9 cellular contexts compared by ENCODE assay signal in genomic region chr7:92588561-92588960, GRCh38. TPM values are rescaled to one million over a fixed set of nuclear protein-coding genes. Genes with fewer than 3 reads are reported as not detected.
A peak's percentile ranks its signal among the peaks of the same experiment; 100 is the strongest.
DNase-seq lines count a peak whose midpoint lies in the region; ATAC-seq, FAIRE-seq and TF ChIP-seq lines count a peak whose summit lies in the region.
"Had no signal": no experiment of that assay in that cellular context is flagged by ENCODE, and none has a peak within 500 bp of the region (broad histone marks: within the 10 kb centered on the region; RNA-seq: fewer than 3 reads in every experiment).

No MANE protein-coding gene starts in this region.

- H3K27ac ChIP-seq in ACC112 (ENCODE audit: low read depth, low read length) (no peak overlapping the region), HUES6 (ENCODE audit: low read depth, low read length) (no peak overlapping the region), neuronal stem cell (replicated peaks; ENCODE audit: low read length) (no peak overlapping the region)

- H3K36me3 Mint-ChIP-seq in activated T-helper 17 cell treated with anti-CD3 and anti-CD28 coated beads, Interleukin-2, amount 50 U/mL, for 72 hours (ENCODE audit: low read depth) = peaks cover 52% of the 10 kb centered on the region
- no peaks in the 10 kb centered on the region for H3K36me3 Mint-ChIP-seq in immature natural killer cell

- H3K4ac ChIP-seq in neuronal stem cell (ENCODE audit: low read length) = no peak overlapping the region

- DNase-seq in immature natural killer cell (no peak), mucosa of descending colon (no peak), frontal cortex (ENCODE audit: low spot score in 2 of 2) (no peak), neuronal stem cell (ENCODE audit: low spot score) (no peak)
- DNase-seq: RPMI8226 had no signal

- H3K9me3 ChIP-seq in HUES6 (ENCODE audit: control insufficient read depth, insufficient read depth, low read depth, low read length) = peaks cover 3% of the 10 kb centered on the region; the same call in 1 of the 2 replicates
- no peaks in the 10 kb centered on the region for H3K9me3 ChIP-seq in mucosa of descending colon
- peaks cover 0 to 2% of the 10 kb centered on the region in 2 donors for H3K9me3 ChIP-seq in neuronal stem cell (replicated peaks in 1 of 2; ENCODE audit: control insufficient read depth in 2 of 2, insufficient read depth in 1 of 2, low read depth in 1 of 2, low read length in 2 of 2)

- H4K8ac ChIP-seq in neuronal stem cell (ENCODE audit: low read depth, low read length) = no peak overlapping the region

- H2AFZ ChIP-seq in ACC112 (ENCODE audit: low read length, unreplicated experiment) = no peak overlapping the region
- H2AFZ ChIP-seq in neuronal stem cell (ENCODE audit: low read length) = no peak overlapping the region

- H2BK12ac ChIP-seq in neuronal stem cell (ENCODE audit: low read length) = no peak overlapping the region

- no peaks in the 10 kb centered on the region for H3K27me3 ChIP-seq in ACC112 (ENCODE audit: insufficient read depth, low read length)
- H3K27me3 ChIP-seq in HUES6 (ENCODE audit: control insufficient read depth, insufficient read depth, low read length) = peaks cover 21% of the 10 kb centered on the region
- H3K27me3 ChIP-seq in neuronal stem cell (ENCODE audit: control insufficient read depth in 3 of 3, insufficient read depth in 3 of 3, low read depth in 1 of 3, low read length in 3 of 3) = peaks cover 0 to 19% (median 5%) of the 10 kb centered on the region in 3 experiments

- H3K23ac ChIP-seq in neuronal stem cell (ENCODE audit: low read depth, low read length, poor library complexity) = no peak overlapping the region

- H3K27ac Mint-ChIP-seq in activated T-helper 17 cell treated with anti-CD3 and anti-CD28 coated beads, Interleukin-2, amount 50 U/mL, for 72 hours = peak overlapping the region; percentile 95
- peak overlapping the region; percentile 26 to 91 (median 84) for H3K27ac Mint-ChIP-seq in immature natural killer cell

- peaks cover 60% of the 10 kb centered on the region for H3K79me2 ChIP-seq in ACC112 (ENCODE audit: control insufficient read depth, insufficient read depth, low read length, unreplicated experiment)

- FAIRE-seq in frontal cortex (lab: Jason Lieb, UNC) = no peak

- intact Hi-C loops in mucosa of descending colon (cut with DNase I, micrococcal nuclease) = no loop called here

- no peak overlapping the region for H3K4me2 ChIP-seq in neuronal stem cell (ENCODE audit: insufficient read depth, low read length, poor library complexity, severe bottlenecking)

- no peak overlapping the region for H2AK5ac ChIP-seq in neuronal stem cell (ENCODE audit: low read depth, low read length)

- H3K4me1 ChIP-seq in ACC112 (ENCODE audit: control insufficient read depth, insufficient read depth, low read length, unreplicated experiment) = peaks cover 29% of the 10 kb centered on the region
- H3K4me1 ChIP-seq in HUES6 (ENCODE audit: control insufficient read depth, insufficient read depth, low read length) = peaks cover 5% of the 10 kb centered on the region
- peaks cover 20% of the 10 kb centered on the region for H3K4me1 ChIP-seq in mucosa of descending colon (ENCODE audit: low read depth)
- H3K4me1 ChIP-seq in neuronal stem cell (ENCODE audit: control insufficient read depth in 2 of 2, insufficient read depth in 1 of 2, low read depth in 1 of 2, low read length in 2 of 2) = peaks cover 2 to 4% of the 10 kb centered on the region in 2 donors

- peak overlapping the region; percentile 98 for H3K9ac ChIP-seq in HUES6 (ENCODE audit: low read length)
- H3K9ac ChIP-seq in neuronal stem cell (ENCODE audit: low read depth, low read length, poor library complexity) = no peak overlapping the region

- no peak overlapping the region for H4K91ac ChIP-seq in neuronal stem cell (ENCODE audit: low read depth, low read length, poor library complexity)

- H3K18ac ChIP-seq in neuronal stem cell (ENCODE audit: low read length) = no peak overlapping the region

- peaks cover 10% of the 10 kb centered on the region; the same call in 1 of the 2 replicates for H3K36me3 ChIP-seq in ACC112 (ENCODE audit: insufficient read depth, low read length)
- peaks cover 11% of the 10 kb centered on the region; the same call in 1 of the 2 replicates for H3K36me3 ChIP-seq in HUES6 (ENCODE audit: control insufficient read depth, insufficient read depth, low read length)
- no peaks in the 10 kb centered on the region for H3K36me3 ChIP-seq in mucosa of descending colon (ENCODE audit: low read depth)
- peaks cover 0 to 20% of the 10 kb centered on the region in 2 donors for H3K36me3 ChIP-seq in neuronal stem cell (replicated peaks in 1 of 2; ENCODE audit: control insufficient read depth in 2 of 2, insufficient read depth in 2 of 2, low read length in 2 of 2)

- peak overlapping the region; percentile 93 for H3K4me3 Mint-ChIP-seq in activated T-helper 17 cell treated with anti-CD3 and anti-CD28 coated beads, Interleukin-2, amount 50 U/mL, for 72 hours
- peak overlapping the region; percentile 89 to 99 (median 97) for H3K4me3 Mint-ChIP-seq in immature natural killer cell

- no peak overlapping the region for H2BK15ac ChIP-seq in neuronal stem cell (ENCODE audit: low read length)

- no peak for TF ChIP-seq CTCF in mucosa of descending colon (IDR thresholded peaks at IDR 0.05)

- H3K4me3 ChIP-seq in ACC112 (ENCODE audit: low read depth, low read length) (peak overlapping the region; percentile 98), HUES6 (ENCODE audit: low read depth, low read length) (peak overlapping the region; percentile 85), mucosa of descending colon (no peak overlapping the region), neuronal stem cell (ENCODE audit: low read length in 2 of 2) (peak overlapping the region in 1 of 2 donors; percentile 76)

- peaks cover 3% of the 10 kb centered on the region for H3K79me1 ChIP-seq in neuronal stem cell (ENCODE audit: low read depth, low read length)

- H3K14ac ChIP-seq in neuronal stem cell (ENCODE audit: low read length) = no peak overlapping the region

- peaks cover 5% of the 10 kb centered on the region for H3K9me3 Mint-ChIP-seq in activated T-helper 17 cell treated with anti-CD3 and anti-CD28 coated beads, Interleukin-2, amount 50 U/mL, for 72 hours
- no peaks in the 10 kb centered on the region for H3K9me3 Mint-ChIP-seq in immature natural killer cell

- H2BK120ac ChIP-seq in neuronal stem cell (ENCODE audit: low read depth, low read length) = no peak overlapping the region

- H2BK5ac ChIP-seq in neuronal stem cell (ENCODE audit: low read length) = no peak overlapping the region

- H3K27me3 Mint-ChIP-seq in activated T-helper 17 cell treated with anti-CD3 and anti-CD28 coated beads, Interleukin-2, amount 50 U/mL, for 72 hours = no peaks in the 10 kb centered on the region
- peaks cover 3 to 16% (median 9%) of the 10 kb centered on the region in 3 donors for H3K27me3 Mint-ChIP-seq in immature natural killer cell (ENCODE audit: low read depth in 3 of 3)

- no CpG with 5 or more reads among the region's 9 CpGs for whole genome bisulfite sequencing in neuronal stem cell (ENCODE audit: extremely low coverage in 2 of 2, insufficient read length in 2 of 2, insufficient replicate concordance in 1 of 2), 2 donors

- ATAC-seq in activated T-helper 17 cell treated with anti-CD3 and anti-CD28 coated beads, Interleukin-2, amount 50 U/mL, for 72 hours (replicated peaks) = no peak
- ATAC-seq in GM18502 (IDR thresholded peaks at IDR 0.05; ENCODE audit: poor library complexity, unreplicated experiment) (no peak), mucosa of descending colon (no peak)

- H3K4me1 Mint-ChIP-seq in activated T-helper 17 cell treated with anti-CD3 and anti-CD28 coated beads, Interleukin-2, amount 50 U/mL, for 72 hours = peaks cover 31% of the 10 kb centered on the region
- peaks cover 53 to 56% of the 10 kb centered on the region in 2 donors for H3K4me1 Mint-ChIP-seq in immature natural killer cell

RNA-seq across cellular contexts. Expression of gene FAM133B, which starts 1.6 kb away (rescaled TPM):
- 10 to 100 TPM; 27.9 to 31.4 TPM for total RNA-seq in activated T-helper 17 cell treated with anti-CD3 and anti-CD28 coated beads, Interleukin-2, amount 50 U/mL, for 72 hours
- polyA plus RNA-seq in immature natural killer cell = 10 to 100 TPM in 2 of 3 donors, 1 to 10 TPM in 1; 7.4 to 20.5 (median 19.4) TPM
- total RNA-seq in mucosa of descending colon = 10 to 100 TPM; 17.3 to 25.7 (median 21.9) TPM
- 20.8 TPM for total RNA-seq in frontal cortex
- polyA plus RNA-seq in neuronal stem cell (2013, experiment 1 of 2) = 91.8 TPM
- 97.5 TPM for polyA plus RNA-seq in neuronal stem cell (2013, experiment 2 of 2)

RNA-seq across cellular contexts. Expression of gene RBM48, which starts 60.0 kb away (rescaled TPM):
- total RNA-seq in activated T-helper 17 cell treated with anti-CD3 and anti-CD28 coated beads, Interleukin-2, amount 50 U/mL, for 72 hours = 10 to 100 TPM; 16.7 to 18.9 TPM
- 10 to 100 TPM; 24.6 to 37.0 (median 25.5) TPM for polyA plus RNA-seq in immature natural killer cell
- total RNA-seq in mucosa of descending colon (10 to 100 TPM in 2 of 3 donors, 1 to 10 TPM in 1; 8.7 to 12.9 (median 12.3) TPM), frontal cortex (20.0 TPM)
- 12.2 TPM for polyA plus RNA-seq in neuronal stem cell (2013, experiment 1 of 2)
- polyA plus RNA-seq in neuronal stem cell (2013, experiment 2 of 2) = 13.1 TPM
